In genomic region chr17:59730268-59730834, GRCh38 we compare ENCODE assay signal across 1 cellular context.
TF ChIP-seq lines count a peak whose summit lies in the region.

No MANE protein-coding gene starts in this region.

TF ChIP-seq in HepG2, 621 proteins besides CTCF, POLR2A, EP300 and RAD21:
- TF ChIP-seq SNAI1 (CRISPR knock-in tag; IDR thresholded peaks at IDR 0.05; ENCODE audit: borderline replicate concordance) = no peak
- no peak for TF ChIP-seq JUN (CRISPR knock-in tag; IDR thresholded peaks at IDR 0.05)
- TF ChIP-seq SIX4 (CRISPR knock-in tag; IDR thresholded peaks at IDR 0.05) = no peak
- TF ChIP-seq ZFP41 (CRISPR knock-in tag; IDR thresholded peaks at IDR 0.05; ENCODE audit: borderline replicate concordance) = no peak
- no peak for TF ChIP-seq MLLT10 (CRISPR knock-in tag; IDR thresholded peaks at IDR 0.05)
- TF ChIP-seq ZBTB21 (CRISPR knock-in tag; IDR thresholded peaks at IDR 0.05) = no peak
- TF ChIP-seq MAFF (IDR thresholded peaks at IDR 0.05; ENCODE audit: low read depth, low read length) = peak; percentile 55
- no peak for TF ChIP-seq SRSF4 (IDR thresholded peaks at IDR 0.05; ENCODE audit: low read depth, low read length, poor library complexity, severe bottlenecking)
- no peak for TF ChIP-seq MBD4 (IDR thresholded peaks at IDR 0.05; ENCODE audit: borderline replicate concordance, low read length)
- 0 out of 4 replicates have a peak, but pooled peaks of 1 of the 2 experiments have one; percentile 47 for TF ChIP-seq MAFK (conservative IDR thresholded peaks at IDR 0.05 in 1 of 2, IDR thresholded peaks at IDR 0.05 in 1 of 2; ENCODE audit: low read length in 2 of 2)
- no peak for TF ChIP-seq ZNF816 (CRISPR knock-in tag; IDR thresholded peaks at IDR 0.05; ENCODE audit: borderline replicate concordance)
- no peak for TF ChIP-seq ZNF646 (CRISPR knock-in tag; IDR thresholded peaks at IDR 0.05)
- TF ChIP-seq ZNF121 (CRISPR knock-in tag; IDR thresholded peaks at IDR 0.05) = peak; percentile 88
- TF ChIP-seq ZNF577 (CRISPR knock-in tag; IDR thresholded peaks at IDR 0.05; ENCODE audit: borderline replicate concordance, low read depth) = no peak
- TF ChIP-seq ZNF597 (CRISPR knock-in tag; IDR thresholded peaks at IDR 0.05) = no peak
- no peak for TF ChIP-seq TMF1 (CRISPR knock-in tag; IDR thresholded peaks at IDR 0.05; ENCODE audit: low read depth)
